ENCODE assay signal across 8 cellular contexts in genomic region chr15:90598053-90598577, GRCh38.
DNase-seq lines count a peak whose midpoint lies in the region; ATAC-seq and TF ChIP-seq lines count a peak whose summit lies in the region.

No MANE protein-coding gene starts in this region.

- H3K4me2 ChIP-seq in osteoblast (ENCODE audit: insufficient read depth, low read length): no peak overlapping the region

- H3K9me3 Mint-ChIP-seq in activated T-cell treated with anti-CD3 and anti-CD28 coated beads, Interleukin-2, amount 50 U/mL, for 4 hours: no peaks in the 10 kb centered on the region
- peaks cover 7% of the 10 kb centered on the region for H3K9me3 Mint-ChIP-seq in activated CD8-positive, alpha-beta T cell treated with anti-CD3 and anti-CD28 coated beads, Interleukin-2, amount 10 ng/mL, durations not matched to agents 7 days and 5 days (ENCODE audit: insufficient read depth)

- peak overlapping the region; percentile 76 for H3K27ac ChIP-seq in substantia nigra (ENCODE audit: low read depth, low read length, poor library complexity, severe bottlenecking)
- no peak overlapping the region for H3K27ac ChIP-seq in osteoblast (ENCODE audit: low read depth, low read length)

- no peak overlapping the region for H2AFZ ChIP-seq in osteoblast (ENCODE audit: low read length)

- H3K9me3 ChIP-seq in osteoblast (ENCODE audit: low read depth, low read length): no peaks in the 10 kb centered on the region

- H3K79me2 ChIP-seq in osteoblast (ENCODE audit: insufficient read depth, low read length): peaks cover 21% of the 10 kb centered on the region

- peaks cover 13% of the 10 kb centered on the region for H3K36me3 ChIP-seq in osteoblast (ENCODE audit: insufficient read depth, low read length)

- DNase-seq in activated T-cell treated with anti-CD3 and anti-CD28 coated beads, Interleukin-2, amount 50 U/mL, for 4 hours: no peak
- no peak for DNase-seq in activated T-cell treated with anti-CD3 and anti-CD28 coated beads, Interleukin-2, amount 50 U/mL, for 1 hour
- DNase-seq in activated CD8-positive, alpha-beta T cell treated with anti-CD3 and anti-CD28 coated beads, Interleukin-2, amount 10 ng/mL, durations not matched to agents 7 days and 5 days: peak; percentile 38
- DNase-seq in iPS-NIHi11 (ENCODE audit: low spot score) (peak; percentile 57), substantia nigra (lab: John Stamatoyannopoulos, UW) (peak in 30 of 49 donors; percentile 13 to 74 (median 36)), HPDE6-E6E7 (ENCODE audit: extremely low spot score) (no peak), osteoblast (ENCODE audit: insufficient read length, low spot score, missing footprints) (no peak)

- H4K20me1 ChIP-seq in osteoblast (ENCODE audit: insufficient read depth, low read length): no peaks in the 10 kb centered on the region

- H3K4me3 ChIP-seq in osteoblast (ENCODE audit: insufficient read depth, low read length): no peak overlapping the region

- peaks cover 85% of the 10 kb centered on the region for H3K4me1 Mint-ChIP-seq in activated T-cell treated with anti-CD3 and anti-CD28 coated beads, Interleukin-2, amount 50 U/mL, for 4 hours (ENCODE audit: low read depth)
- peaks cover 80% of the 10 kb centered on the region for H3K4me1 Mint-ChIP-seq in activated CD8-positive, alpha-beta T cell treated with anti-CD3 and anti-CD28 coated beads, Interleukin-2, amount 10 ng/mL, durations not matched to agents 7 days and 5 days (ENCODE audit: low read depth)

- no peak for ATAC-seq in activated T-cell treated with anti-CD3 and anti-CD28 coated beads, Interleukin-2, amount 50 U/mL, for 4 hours
- ATAC-seq in HG03103 (IDR thresholded peaks at IDR 0.05; ENCODE audit: low read depth, unreplicated experiment): peak; percentile 33
- ATAC-seq in activated CD8-positive, alpha-beta T cell treated with anti-CD3 and anti-CD28 coated beads, Interleukin-2, amount 10 ng/mL, durations not matched to agents 7 days and 5 days: peak; percentile 8

- H3K27me3 Mint-ChIP-seq in activated T-cell treated with anti-CD3 and anti-CD28 coated beads, Interleukin-2, amount 50 U/mL, for 4 hours (ENCODE audit: low read depth): no peaks in the 10 kb centered on the region
- no peaks in the 10 kb centered on the region for H3K27me3 Mint-ChIP-seq in activated CD8-positive, alpha-beta T cell treated with anti-CD3 and anti-CD28 coated beads, Interleukin-2, amount 10 ng/mL, durations not matched to agents 7 days and 5 days (ENCODE audit: low read depth)

- POLR2A ChIA-PET in activated CD8-positive, alpha-beta T cell treated with anti-CD3 and anti-CD28 coated beads, Interleukin-2, amount 10 ng/mL, durations not matched to agents 7 days and 5 days (lab: Charles Lee): interaction anchor here (0.7 to 4.1 kb wide), 9 partner anchors 11 to 68 kb away, joined by 3 to 28 read pairs (median 4); partner anchors contain the start of gene CRTC3

- peaks cover 35% of the 10 kb centered on the region for H3K36me3 Mint-ChIP-seq in activated T-cell treated with anti-CD3 and anti-CD28 coated beads, Interleukin-2, amount 50 U/mL, for 4 hours (ENCODE audit: insufficient read depth)
- peaks cover 81% of the 10 kb centered on the region for H3K36me3 Mint-ChIP-seq in activated CD8-positive, alpha-beta T cell treated with anti-CD3 and anti-CD28 coated beads, Interleukin-2, amount 10 ng/mL, durations not matched to agents 7 days and 5 days (ENCODE audit: low read depth)

- peaks cover 15% of the 10 kb centered on the region for H3K4me1 ChIP-seq in osteoblast (ENCODE audit: insufficient read depth, low read length)

- no peaks in the 10 kb centered on the region for H3K27me3 ChIP-seq in osteoblast (ENCODE audit: insufficient read depth, low read length)

- CTCF ChIA-PET in activated CD8-positive, alpha-beta T cell treated with anti-CD3 and anti-CD28 coated beads, Interleukin-2, amount 10 ng/mL, durations not matched to agents 7 days and 5 days (lab: Charles Lee): interaction anchor here (0.7 to 3.4 kb wide), 13 partner anchors 15 to 288 kb away, joined by 3 to 19 read pairs (median 4); no protein-coding TSS in a partner anchor

- peak overlapping the region; percentile 14 for H3K4me3 Mint-ChIP-seq in activated T-cell treated with anti-CD3 and anti-CD28 coated beads, Interleukin-2, amount 50 U/mL, for 4 hours
- H3K4me3 Mint-ChIP-seq in activated CD8-positive, alpha-beta T cell treated with anti-CD3 and anti-CD28 coated beads, Interleukin-2, amount 10 ng/mL, durations not matched to agents 7 days and 5 days: peak overlapping the region; percentile 46

- TF ChIP-seq CTCF in osteoblast (IDR thresholded peaks at IDR 0.05; ENCODE audit: extremely low read depth, low read depth, low read length): no peak

- H3K27ac Mint-ChIP-seq in activated CD8-positive, alpha-beta T cell treated with anti-CD3 and anti-CD28 coated beads, Interleukin-2, amount 10 ng/mL, durations not matched to agents 7 days and 5 days: peak overlapping the region; percentile 93

Comparison
In these comparisons a context has a peak if more than half of its experiments do, and no peak if none do; other contexts are left out.
1. ATAC-seq: peak in HG03103 (single experiment) and activated CD8-positive, alpha-beta T cell treated with anti-CD3 and anti-CD28 coated beads, Interleukin-2, amount 10 ng/mL, durations not matched to agents 7 days and 5 days (single experiment); none in activated T-cell treated with anti-CD3 and anti-CD28 coated beads, Interleukin-2, amount 50 U/mL, for 4 hours (0 of 2).
2. DNase-seq: peak in activated CD8-positive, alpha-beta T cell treated with anti-CD3 and anti-CD28 coated beads, Interleukin-2, amount 10 ng/mL, durations not matched to agents 7 days and 5 days (single experiment), iPS-NIHi11 (single experiment) and substantia nigra (30 of 49); none in activated T-cell treated with anti-CD3 and anti-CD28 coated beads, Interleukin-2, amount 50 U/mL, for 4 hours (single experiment), activated T-cell treated with anti-CD3 and anti-CD28 coated beads, Interleukin-2, amount 50 U/mL, for 1 hour (single experiment), HPDE6-E6E7 (single experiment) and osteoblast (single experiment).